Comparison of ENCODE assay signal across 1 cellular context in the genomic region with DNA sequence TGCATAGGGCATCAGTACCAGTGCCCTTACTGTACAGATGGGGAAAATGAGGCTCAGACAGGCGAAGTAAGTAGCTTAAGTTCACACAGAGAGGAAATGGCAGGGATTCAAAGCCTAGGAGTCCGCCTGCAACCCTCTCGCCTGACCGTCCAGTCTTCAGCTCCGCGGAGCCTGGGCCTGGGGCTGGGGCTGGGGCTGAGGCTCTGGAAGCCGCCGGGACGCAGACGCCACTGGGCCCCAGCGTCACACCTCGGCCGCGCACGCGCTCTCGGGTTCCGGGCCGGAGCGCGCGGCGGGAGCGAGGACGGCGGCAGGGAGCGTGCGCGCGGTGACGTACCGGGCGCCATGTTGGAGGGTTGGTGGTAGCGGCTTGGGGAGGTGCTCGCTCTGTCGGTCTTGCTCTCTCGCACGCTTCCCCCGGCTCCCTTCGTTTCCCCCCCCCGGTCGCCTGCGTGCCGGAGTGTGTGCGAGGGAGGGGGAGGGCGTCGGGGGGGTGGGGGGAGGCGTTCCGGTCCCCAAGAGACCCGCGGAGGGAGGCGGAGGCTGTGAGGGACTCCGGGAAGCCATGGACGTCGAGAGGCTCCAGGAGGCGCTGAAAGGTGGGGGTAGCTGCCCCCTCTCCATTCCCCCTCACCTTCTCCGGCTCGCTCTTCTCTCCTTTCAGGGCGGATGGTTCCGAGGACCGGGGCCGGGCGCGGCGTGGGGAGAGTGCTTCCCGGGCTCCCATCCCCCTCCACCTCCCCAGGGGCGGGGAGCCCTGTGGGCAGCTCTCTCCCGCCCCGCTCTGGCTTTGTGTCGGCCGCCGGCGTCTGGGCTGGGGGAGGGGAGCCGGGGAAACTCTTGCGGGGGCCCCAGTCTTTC.
A peak's percentile ranks its signal among the peaks of the same experiment; 100 is the strongest.
TF ChIP-seq lines count a peak whose summit lies in the region.

A gene with protein sequence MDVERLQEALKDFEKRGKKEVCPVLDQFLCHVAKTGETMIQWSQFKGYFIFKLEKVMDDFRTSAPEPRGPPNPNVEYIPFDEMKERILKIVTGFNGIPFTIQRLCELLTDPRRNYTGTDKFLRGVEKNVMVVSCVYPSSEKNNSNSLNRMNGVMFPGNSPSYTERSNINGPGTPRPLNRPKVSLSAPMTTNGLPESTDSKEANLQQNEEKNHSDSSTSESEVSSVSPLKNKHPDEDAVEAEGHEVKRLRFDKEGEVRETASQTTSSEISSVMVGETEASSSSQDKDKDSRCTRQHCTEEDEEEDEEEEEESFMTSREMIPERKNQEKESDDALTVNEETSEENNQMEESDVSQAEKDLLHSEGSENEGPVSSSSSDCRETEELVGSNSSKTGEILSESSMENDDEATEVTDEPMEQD (plus strand): TSS at position 339 of the 861 bp plus-strand sequence. CDS start 227 bp downstream, at position 566.

TF ChIP-seq in GM12878, 131 proteins besides CTCF, POLR2A, EP300 and RAD21 (continued from another document and continues in another):
- peak; percentile 82 for TF ChIP-seq CREB1 (IDR thresholded peaks at IDR 0.05; ENCODE audit: low read depth)
- peak; percentile 63 for TF ChIP-seq LARP7 (IDR thresholded peaks at IDR 0.05)
- TF ChIP-seq HDAC6 (IDR thresholded peaks at IDR 0.05; ENCODE audit: unreplicated experiment), result peak; percentile 25
- no peak for TF ChIP-seq BCL11A (IDR thresholded peaks at IDR 0.05; ENCODE audit: low read depth, low read length)
- TF ChIP-seq CREM (IDR thresholded peaks at IDR 0.05; ENCODE audit: low read depth), result peak; percentile 55
- TF ChIP-seq CHD4 (IDR thresholded peaks at IDR 0.05), result no peak
- TF ChIP-seq ZNF622 (IDR thresholded peaks at IDR 0.05), result no peak
- peak; percentile 93 for TF ChIP-seq POLR2AphosphoS5 (IDR thresholded peaks at IDR 0.05; ENCODE audit: low read length)
- no peak for TF ChIP-seq TBL1XR1 (IDR thresholded peaks at IDR 0.05; ENCODE audit: low read depth, low read length)
- TF ChIP-seq, protein P1, sequence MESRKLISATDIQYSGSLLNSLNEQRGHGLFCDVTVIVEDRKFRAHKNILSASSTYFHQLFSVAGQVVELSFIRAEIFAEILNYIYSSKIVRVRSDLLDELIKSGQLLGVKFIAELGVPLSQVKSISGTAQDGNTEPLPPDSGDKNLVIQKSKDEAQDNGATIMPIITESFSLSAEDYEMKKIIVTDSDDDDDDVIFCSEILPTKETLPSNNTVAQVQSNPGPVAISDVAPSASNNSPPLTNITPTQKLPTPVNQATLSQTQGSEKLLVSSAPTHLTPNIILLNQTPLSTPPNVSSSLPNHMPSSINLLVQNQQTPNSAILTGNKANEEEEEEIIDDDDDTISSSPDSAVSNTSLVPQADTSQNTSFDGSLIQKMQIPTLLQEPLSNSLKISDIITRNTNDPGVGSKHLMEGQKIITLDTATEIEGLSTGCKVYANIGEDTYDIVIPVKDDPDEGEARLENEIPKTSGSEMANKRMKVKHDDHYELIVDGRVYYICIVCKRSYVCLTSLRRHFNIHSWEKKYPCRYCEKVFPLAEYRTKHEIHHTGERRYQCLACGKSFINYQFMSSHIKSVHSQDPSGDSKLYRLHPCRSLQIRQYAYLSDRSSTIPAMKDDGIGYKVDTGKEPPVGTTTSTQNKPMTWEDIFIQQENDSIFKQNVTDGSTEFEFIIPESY (IDR thresholded peaks at IDR 0.05), result no peak
- TF ChIP-seq ZNF274 (IDR thresholded peaks at IDR 0.05; ENCODE audit: insufficient read depth, insufficient read length), result no peak
- peak in 1 of 2 experiments; percentile 86; a peak in 2 of 3 replicates for TF ChIP-seq EGR1 (IDR thresholded peaks at IDR 0.05; ENCODE audit: borderline replicate concordance in 1 of 2, low read depth in 2 of 2, low read length in 2 of 2)
- TF ChIP-seq CHD2 (IDR thresholded peaks at IDR 0.05; ENCODE audit: borderline replicate concordance, low read depth, low read length), result peak; percentile 66; the same call in 1 of the 2 replicates
- TF ChIP-seq, protein P2, sequence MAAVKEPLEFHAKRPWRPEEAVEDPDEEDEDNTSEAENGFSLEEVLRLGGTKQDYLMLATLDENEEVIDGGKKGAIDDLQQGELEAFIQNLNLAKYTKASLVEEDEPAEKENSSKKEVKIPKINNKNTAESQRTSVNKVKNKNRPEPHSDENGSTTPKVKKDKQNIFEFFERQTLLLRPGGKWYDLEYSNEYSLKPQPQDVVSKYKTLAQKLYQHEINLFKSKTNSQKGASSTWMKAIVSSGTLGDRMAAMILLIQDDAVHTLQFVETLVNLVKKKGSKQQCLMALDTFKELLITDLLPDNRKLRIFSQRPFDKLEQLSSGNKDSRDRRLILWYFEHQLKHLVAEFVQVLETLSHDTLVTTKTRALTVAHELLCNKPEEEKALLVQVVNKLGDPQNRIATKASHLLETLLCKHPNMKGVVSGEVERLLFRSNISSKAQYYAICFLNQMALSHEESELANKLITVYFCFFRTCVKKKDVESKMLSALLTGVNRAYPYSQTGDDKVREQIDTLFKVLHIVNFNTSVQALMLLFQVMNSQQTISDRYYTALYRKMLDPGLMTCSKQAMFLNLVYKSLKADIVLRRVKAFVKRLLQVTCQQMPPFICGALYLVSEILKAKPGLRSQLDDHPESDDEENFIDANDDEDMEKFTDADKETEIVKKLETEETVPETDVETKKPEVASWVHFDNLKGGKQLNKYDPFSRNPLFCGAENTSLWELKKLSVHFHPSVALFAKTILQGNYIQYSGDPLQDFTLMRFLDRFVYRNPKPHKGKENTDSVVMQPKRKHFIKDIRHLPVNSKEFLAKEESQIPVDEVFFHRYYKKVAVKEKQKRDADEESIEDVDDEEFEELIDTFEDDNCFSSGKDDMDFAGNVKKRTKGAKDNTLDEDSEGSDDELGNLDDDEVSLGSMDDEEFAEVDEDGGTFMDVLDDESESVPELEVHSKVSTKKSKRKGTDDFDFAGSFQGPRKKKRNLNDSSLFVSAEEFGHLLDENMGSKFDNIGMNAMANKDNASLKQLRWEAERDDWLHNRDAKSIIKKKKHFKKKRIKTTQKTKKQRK (IDR thresholded peaks at IDR 0.05; ENCODE audit: low read depth, low read length), result no peak
- peak; percentile 48 for TF ChIP-seq RELA (IDR thresholded peaks at IDR 0.05; ENCODE audit: borderline replicate concordance, partially characterized antibody)
- TF ChIP-seq, protein P3, sequence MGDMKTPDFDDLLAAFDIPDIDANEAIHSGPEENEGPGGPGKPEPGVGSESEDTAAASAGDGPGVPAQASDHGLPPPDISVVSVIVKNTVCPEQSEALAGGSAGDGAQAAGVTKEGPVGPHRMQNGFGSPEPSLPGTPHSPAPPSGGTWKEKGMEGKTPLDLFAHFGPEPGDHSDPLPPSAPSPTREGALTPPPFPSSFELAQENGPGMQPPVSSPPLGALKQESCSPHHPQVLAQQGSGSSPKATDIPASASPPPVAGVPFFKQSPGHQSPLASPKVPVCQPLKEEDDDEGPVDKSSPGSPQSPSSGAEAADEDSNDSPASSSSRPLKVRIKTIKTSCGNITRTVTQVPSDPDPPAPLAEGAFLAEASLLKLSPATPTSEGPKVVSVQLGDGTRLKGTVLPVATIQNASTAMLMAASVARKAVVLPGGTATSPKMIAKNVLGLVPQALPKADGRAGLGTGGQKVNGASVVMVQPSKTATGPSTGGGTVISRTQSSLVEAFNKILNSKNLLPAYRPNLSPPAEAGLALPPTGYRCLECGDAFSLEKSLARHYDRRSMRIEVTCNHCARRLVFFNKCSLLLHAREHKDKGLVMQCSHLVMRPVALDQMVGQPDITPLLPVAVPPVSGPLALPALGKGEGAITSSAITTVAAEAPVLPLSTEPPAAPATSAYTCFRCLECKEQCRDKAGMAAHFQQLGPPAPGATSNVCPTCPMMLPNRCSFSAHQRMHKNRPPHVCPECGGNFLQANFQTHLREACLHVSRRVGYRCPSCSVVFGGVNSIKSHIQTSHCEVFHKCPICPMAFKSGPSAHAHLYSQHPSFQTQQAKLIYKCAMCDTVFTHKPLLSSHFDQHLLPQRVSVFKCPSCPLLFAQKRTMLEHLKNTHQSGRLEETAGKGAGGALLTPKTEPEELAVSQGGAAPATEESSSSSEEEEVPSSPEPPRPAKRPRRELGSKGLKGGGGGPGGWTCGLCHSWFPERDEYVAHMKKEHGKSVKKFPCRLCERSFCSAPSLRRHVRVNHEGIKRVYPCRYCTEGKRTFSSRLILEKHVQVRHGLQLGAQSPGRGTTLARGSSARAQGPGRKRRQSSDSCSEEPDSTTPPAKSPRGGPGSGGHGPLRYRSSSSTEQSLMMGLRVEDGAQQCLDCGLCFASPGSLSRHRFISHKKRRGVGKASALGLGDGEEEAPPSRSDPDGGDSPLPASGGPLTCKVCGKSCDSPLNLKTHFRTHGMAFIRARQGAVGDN (IDR thresholded peaks at IDR 0.05), result peak; percentile 97
- peak; percentile 77 for TF ChIP-seq MEF2B (IDR thresholded peaks at IDR 0.05; ENCODE audit: partially characterized antibody, poor library complexity, severe bottlenecking)
- TF ChIP-seq NR2F1 (conservative IDR thresholded peaks at IDR 0.05), result 0 out of 2 replicates have a peak, but pooled peaks have one; percentile 7
- peak; percentile 48; the same call in 1 of the 2 replicates for TF ChIP-seq ZNF207 (IDR thresholded peaks at IDR 0.05; ENCODE audit: borderline replicate concordance)
- TF ChIP-seq RFX5 (IDR thresholded peaks at IDR 0.05; ENCODE audit: low read depth, low read length), result 0 out of 2 replicates have a peak, but pooled peaks have one; percentile 9
- peak; percentile 28 for TF ChIP-seq MYC (IDR thresholded peaks at IDR 0.05; ENCODE audit: insufficient read depth, insufficient read length, insufficient replicate concordance, low read length, severe bottlenecking)
- TF ChIP-seq, protein P4, sequence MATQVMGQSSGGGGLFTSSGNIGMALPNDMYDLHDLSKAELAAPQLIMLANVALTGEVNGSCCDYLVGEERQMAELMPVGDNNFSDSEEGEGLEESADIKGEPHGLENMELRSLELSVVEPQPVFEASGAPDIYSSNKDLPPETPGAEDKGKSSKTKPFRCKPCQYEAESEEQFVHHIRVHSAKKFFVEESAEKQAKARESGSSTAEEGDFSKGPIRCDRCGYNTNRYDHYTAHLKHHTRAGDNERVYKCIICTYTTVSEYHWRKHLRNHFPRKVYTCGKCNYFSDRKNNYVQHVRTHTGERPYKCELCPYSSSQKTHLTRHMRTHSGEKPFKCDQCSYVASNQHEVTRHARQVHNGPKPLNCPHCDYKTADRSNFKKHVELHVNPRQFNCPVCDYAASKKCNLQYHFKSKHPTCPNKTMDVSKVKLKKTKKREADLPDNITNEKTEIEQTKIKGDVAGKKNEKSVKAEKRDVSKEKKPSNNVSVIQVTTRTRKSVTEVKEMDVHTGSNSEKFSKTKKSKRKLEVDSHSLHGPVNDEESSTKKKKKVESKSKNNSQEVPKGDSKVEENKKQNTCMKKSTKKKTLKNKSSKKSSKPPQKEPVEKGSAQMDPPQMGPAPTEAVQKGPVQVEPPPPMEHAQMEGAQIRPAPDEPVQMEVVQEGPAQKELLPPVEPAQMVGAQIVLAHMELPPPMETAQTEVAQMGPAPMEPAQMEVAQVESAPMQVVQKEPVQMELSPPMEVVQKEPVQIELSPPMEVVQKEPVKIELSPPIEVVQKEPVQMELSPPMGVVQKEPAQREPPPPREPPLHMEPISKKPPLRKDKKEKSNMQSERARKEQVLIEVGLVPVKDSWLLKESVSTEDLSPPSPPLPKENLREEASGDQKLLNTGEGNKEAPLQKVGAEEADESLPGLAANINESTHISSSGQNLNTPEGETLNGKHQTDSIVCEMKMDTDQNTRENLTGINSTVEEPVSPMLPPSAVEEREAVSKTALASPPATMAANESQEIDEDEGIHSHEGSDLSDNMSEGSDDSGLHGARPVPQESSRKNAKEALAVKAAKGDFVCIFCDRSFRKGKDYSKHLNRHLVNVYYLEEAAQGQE (IDR thresholded peaks at IDR 0.05; ENCODE audit: low read depth, low read length), result no peak
- no peak for TF ChIP-seq SP1 (IDR thresholded peaks at IDR 0.05; ENCODE audit: low read depth, low read length)
- no peak for TF ChIP-seq ZNF217 (IDR thresholded peaks at IDR 0.05)
- peak in 1 of 2 experiments; percentile 48; a peak in 2 of 4 replicates for TF ChIP-seq IKZF2 (IDR thresholded peaks at IDR 0.05)
- TF ChIP-seq SMARCA5 (IDR thresholded peaks at IDR 0.05), result peak; percentile 77
- no peak for TF ChIP-seq SPI1 (IDR thresholded peaks at IDR 0.05; ENCODE audit: borderline replicate concordance, insufficient read depth, low read depth, low read length)
- no peak for TF ChIP-seq PAX8 (IDR thresholded peaks at IDR 0.05)
- TF ChIP-seq, protein P5, sequence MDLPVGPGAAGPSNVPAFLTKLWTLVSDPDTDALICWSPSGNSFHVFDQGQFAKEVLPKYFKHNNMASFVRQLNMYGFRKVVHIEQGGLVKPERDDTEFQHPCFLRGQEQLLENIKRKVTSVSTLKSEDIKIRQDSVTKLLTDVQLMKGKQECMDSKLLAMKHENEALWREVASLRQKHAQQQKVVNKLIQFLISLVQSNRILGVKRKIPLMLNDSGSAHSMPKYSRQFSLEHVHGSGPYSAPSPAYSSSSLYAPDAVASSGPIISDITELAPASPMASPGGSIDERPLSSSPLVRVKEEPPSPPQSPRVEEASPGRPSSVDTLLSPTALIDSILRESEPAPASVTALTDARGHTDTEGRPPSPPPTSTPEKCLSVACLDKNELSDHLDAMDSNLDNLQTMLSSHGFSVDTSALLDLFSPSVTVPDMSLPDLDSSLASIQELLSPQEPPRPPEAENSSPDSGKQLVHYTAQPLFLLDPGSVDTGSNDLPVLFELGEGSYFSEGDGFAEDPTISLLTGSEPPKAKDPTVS (IDR thresholded peaks at IDR 0.05; ENCODE audit: low read depth, low read length), result no peak
- TF ChIP-seq STAT1 (conservative IDR thresholded peaks at IDR 0.05), result 0 out of 2 replicates have a peak, but pooled peaks have one; percentile 29
- peak; percentile 50; the same call in 2 of the 3 replicates for TF ChIP-seq POU2F2 (IDR thresholded peaks at IDR 0.05; ENCODE audit: borderline replicate concordance, low read depth, low read length)
- TF ChIP-seq, protein P6, sequence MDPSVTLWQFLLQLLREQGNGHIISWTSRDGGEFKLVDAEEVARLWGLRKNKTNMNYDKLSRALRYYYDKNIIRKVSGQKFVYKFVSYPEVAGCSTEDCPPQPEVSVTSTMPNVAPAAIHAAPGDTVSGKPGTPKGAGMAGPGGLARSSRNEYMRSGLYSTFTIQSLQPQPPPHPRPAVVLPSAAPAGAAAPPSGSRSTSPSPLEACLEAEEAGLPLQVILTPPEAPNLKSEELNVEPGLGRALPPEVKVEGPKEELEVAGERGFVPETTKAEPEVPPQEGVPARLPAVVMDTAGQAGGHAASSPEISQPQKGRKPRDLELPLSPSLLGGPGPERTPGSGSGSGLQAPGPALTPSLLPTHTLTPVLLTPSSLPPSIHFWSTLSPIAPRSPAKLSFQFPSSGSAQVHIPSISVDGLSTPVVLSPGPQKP (IDR thresholded peaks at IDR 0.05; ENCODE audit: low read depth, low read length), result no peak
- peak; percentile 96 for TF ChIP-seq YY1 (IDR thresholded peaks at IDR 0.05; ENCODE audit: low read depth, low read length)
- TF ChIP-seq SMAD5 (IDR thresholded peaks at IDR 0.05; ENCODE audit: low read depth), result 0 out of 2 replicates have a peak, but pooled peaks have one; percentile 15
- TF ChIP-seq POLR2AphosphoS2 (IDR thresholded peaks at IDR 0.05; ENCODE audit: low read depth, low read length), result peak; percentile 63; the same call in 1 of the 2 replicates
- TF ChIP-seq NBN (IDR thresholded peaks at IDR 0.05), result 0 out of 2 replicates have a peak, but pooled peaks have one; percentile 38
- TF ChIP-seq, protein P7, sequence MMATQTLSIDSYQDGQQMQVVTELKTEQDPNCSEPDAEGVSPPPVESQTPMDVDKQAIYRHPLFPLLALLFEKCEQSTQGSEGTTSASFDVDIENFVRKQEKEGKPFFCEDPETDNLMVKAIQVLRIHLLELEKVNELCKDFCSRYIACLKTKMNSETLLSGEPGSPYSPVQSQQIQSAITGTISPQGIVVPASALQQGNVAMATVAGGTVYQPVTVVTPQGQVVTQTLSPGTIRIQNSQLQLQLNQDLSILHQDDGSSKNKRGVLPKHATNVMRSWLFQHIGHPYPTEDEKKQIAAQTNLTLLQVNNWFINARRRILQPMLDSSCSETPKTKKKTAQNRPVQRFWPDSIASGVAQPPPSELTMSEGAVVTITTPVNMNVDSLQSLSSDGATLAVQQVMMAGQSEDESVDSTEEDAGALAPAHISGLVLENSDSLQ (IDR thresholded peaks at IDR 0.05), result no peak
- no peak for TF ChIP-seq ZSCAN29 (IDR thresholded peaks at IDR 0.05)
- TF ChIP-seq IKZF1 (conservative IDR thresholded peaks at IDR 0.05), result peak; percentile 62; the same call in 1 of the 2 replicates
